In the genomic region with DNA sequence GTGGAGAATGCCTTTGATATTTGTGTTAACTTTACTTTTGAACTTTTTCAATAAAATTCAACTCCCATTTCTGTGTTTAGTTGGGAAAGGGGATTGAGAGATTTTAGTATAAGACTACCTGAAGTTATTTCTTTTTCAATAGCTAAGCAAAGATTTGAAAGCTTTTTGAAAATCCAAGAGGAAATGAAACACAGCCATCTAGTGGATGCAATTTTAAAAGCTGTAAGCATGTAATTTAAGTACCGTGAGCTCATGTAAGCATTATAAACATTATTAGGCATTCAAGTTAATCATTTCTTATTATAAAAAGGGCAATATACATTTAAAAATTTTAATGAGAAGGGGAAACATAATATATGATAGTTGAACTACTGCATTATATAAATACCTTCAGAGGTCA, we compare ENCODE assay signal across 9 cellular contexts.
DNase-seq lines count a peak whose midpoint lies in the region; ATAC-seq and TF ChIP-seq lines count a peak whose summit lies in the region.
"Had no signal": no experiment of that assay in that cellular context is flagged by ENCODE, and none has a peak within 500 bp of the region (broad histone marks: within the 10 kb centered on the region; RNA-seq: fewer than 3 reads in every experiment).

No MANE protein-coding gene starts in this region.

- H3K27ac ChIP-seq in neural progenitor cell: no peak overlapping the region

- in situ Hi-C loops in GM13977 (cut with MboI; ENCODE audit: low pct_unique_long_range_greater_than_20kb, low sequenced_read_pairs, unreplicated experiment): loop anchor here (25.0 kb wide), 1 partner anchor 335 kb away; no protein-coding TSS in a partner anchor

- H3K4me3 ChIP-seq in neural progenitor cell: no peak overlapping the region

- no peak for ATAC-seq in HG02885 (IDR thresholded peaks at IDR 0.05; ENCODE audit: poor library complexity, unreplicated experiment)
- no peak for ATAC-seq in GM19463 (IDR thresholded peaks at IDR 0.05; ENCODE audit: unreplicated experiment)
- ATAC-seq: T-cell had no signal

- H3K27me3 ChIP-seq in neural progenitor cell: no peaks in the 10 kb centered on the region

- peaks cover 4% of the 10 kb centered on the region for H3K36me3 Mint-ChIP-seq in neural progenitor cell

- no peaks in the 10 kb centered on the region for H3K27me3 Mint-ChIP-seq in neural progenitor cell (ENCODE audit: insufficient read depth, low read depth)

- no peaks in the 10 kb centered on the region for H4K20me1 ChIP-seq in neural progenitor cell (ENCODE audit: low read depth)

- peaks cover 7% of the 10 kb centered on the region for H3K9me3 Mint-ChIP-seq in neural progenitor cell

- no peaks in the 10 kb centered on the region for H3K4me1 ChIP-seq in neural progenitor cell

- peaks cover 5% of the 10 kb centered on the region for H3K4me1 Mint-ChIP-seq in neural progenitor cell
- H3K4me1 Mint-ChIP-seq: activated naive CD8-positive, alpha-beta T cell treated with anti-CD3 and anti-CD28 coated beads, Interleukin-2, amount 10 ng/mL, durations not matched to agents 7 days and 5 days; T-cell had no signal

- TF ChIP-seq CTCF in GM13977 (IDR thresholded peaks at IDR 0.05; ENCODE audit: extremely low read depth, insufficient read depth, missing control alignments) (peak; percentile 32), neural progenitor cell (IDR thresholded peaks at IDR 0.05) (peak; percentile 49)

- H3K9me3 ChIP-seq in neural progenitor cell (ENCODE audit: low read depth): no peaks in the 10 kb centered on the region

- H3K36me3 ChIP-seq in neural progenitor cell: no peaks in the 10 kb centered on the region

- no peak overlapping the region for H3K4me3 Mint-ChIP-seq in neural progenitor cell
- H3K4me3 Mint-ChIP-seq: activated naive CD8-positive, alpha-beta T cell treated with anti-CD3 and anti-CD28 coated beads, Interleukin-2, amount 10 ng/mL, durations not matched to agents 7 days and 5 days; T-cell had no signal

- peak overlapping the region; percentile 17 for H3K27ac Mint-ChIP-seq in neural progenitor cell
- H3K27ac Mint-ChIP-seq: activated naive CD8-positive, alpha-beta T cell treated with anti-CD3 and anti-CD28 coated beads, Interleukin-2, amount 10 ng/mL, durations not matched to agents 7 days and 5 days; T-cell had no signal

- H3K4me2 ChIP-seq in neural progenitor cell: no peak overlapping the region

- H3K9ac ChIP-seq in neural progenitor cell: no peak overlapping the region

- no peaks in the 10 kb centered on the region for H3K79me2 ChIP-seq in neural progenitor cell (ENCODE audit: low read depth)

- no peaks in the 10 kb centered on the region for H3F3A ChIP-seq in neural progenitor cell (ENCODE audit: low read depth)

- DNase-seq in GM13977 (ENCODE audit: low spot score): no peak
- peak; percentile 12 for DNase-seq in NCI-H2196 treated with DMSO at 0.1 percent for 48 hours (lab: John Stamatoyannopoulos, UW; ENCODE audit: unreplicated experiment)
- peak; percentile 47 for DNase-seq in dedifferentiated amniotic fluid mesenchymal stem cell (ENCODE audit: extremely low spot score)
- no peak for DNase-seq in neural progenitor cell (ENCODE audit: low spot score)
- no peak for DNase-seq in middle frontal gyrus (ENCODE audit: extremely low spot score, low spot score)
- DNase-seq: activated naive CD8-positive, alpha-beta T cell treated with anti-CD3 and anti-CD28 coated beads, Interleukin-2, amount 10 ng/mL, durations not matched to agents 7 days and 5 days; T-cell had no signal

- no peak overlapping the region for H2AFZ ChIP-seq in neural progenitor cell (replicated peaks)

Comparison
In these comparisons a context has a peak if more than half of its experiments do, and no peak if none do; other contexts are left out.
1. DNase-seq: peak in NCI-H2196 treated with DMSO at 0.1 percent for 48 hours (single experiment) and dedifferentiated amniotic fluid mesenchymal stem cell (single experiment); none in GM13977 (single experiment), neural progenitor cell (single experiment) and middle frontal gyrus (single experiment).